Comparison of ENCODE assay signal across 1 cellular context in the genomic region with DNA sequence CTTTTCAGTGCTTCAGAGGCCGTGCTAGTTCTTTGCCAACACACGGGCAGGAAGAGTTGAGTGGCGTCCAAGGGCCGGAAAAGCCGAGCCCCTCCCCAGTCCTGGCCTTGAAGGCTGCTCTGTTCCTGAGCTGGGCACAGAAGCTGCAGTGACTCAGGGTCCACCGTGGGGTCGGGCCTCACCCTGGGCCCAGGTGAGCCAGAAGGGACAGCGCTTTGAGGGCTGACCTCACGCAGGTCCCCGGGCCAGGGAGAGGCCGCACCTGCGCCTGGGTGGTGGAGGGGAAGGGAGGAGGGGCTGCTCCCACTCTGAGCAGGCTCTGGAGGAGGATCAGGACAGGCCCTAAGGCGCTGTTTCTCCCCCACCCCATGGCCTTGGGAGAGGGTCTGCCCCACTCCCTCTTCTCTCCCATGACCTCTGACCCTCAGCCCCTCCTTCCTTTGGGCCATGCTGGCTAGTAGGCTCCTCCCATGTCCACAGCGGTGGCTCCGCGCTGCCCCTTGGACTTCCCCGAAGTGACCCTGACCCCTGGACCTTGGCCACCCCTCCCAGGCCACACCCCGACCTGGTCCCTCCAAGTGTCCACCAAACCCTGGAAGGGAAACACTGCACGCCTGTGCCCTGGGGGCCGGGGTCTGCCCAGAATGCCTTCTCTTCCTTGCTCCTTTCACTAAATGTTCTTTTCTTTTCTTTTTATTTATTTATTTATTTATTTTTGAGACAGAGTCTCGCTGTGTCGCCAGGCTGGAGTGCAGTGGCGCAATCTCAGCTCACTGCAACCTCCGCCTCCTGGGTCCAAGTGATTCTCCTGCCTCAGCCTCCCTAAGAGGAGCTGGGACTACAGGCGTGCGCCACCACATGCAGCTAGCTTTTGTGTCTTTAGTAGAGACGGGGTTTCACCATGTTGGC.
TF ChIP-seq lines count a peak whose summit lies in the region.

No MANE protein-coding gene starts in this region.

TF ChIP-seq in HepG2, 621 proteins besides CTCF, POLR2A, EP300 and RAD21 (continued from another document and continues in another):
- TF ChIP-seq, protein P1, sequence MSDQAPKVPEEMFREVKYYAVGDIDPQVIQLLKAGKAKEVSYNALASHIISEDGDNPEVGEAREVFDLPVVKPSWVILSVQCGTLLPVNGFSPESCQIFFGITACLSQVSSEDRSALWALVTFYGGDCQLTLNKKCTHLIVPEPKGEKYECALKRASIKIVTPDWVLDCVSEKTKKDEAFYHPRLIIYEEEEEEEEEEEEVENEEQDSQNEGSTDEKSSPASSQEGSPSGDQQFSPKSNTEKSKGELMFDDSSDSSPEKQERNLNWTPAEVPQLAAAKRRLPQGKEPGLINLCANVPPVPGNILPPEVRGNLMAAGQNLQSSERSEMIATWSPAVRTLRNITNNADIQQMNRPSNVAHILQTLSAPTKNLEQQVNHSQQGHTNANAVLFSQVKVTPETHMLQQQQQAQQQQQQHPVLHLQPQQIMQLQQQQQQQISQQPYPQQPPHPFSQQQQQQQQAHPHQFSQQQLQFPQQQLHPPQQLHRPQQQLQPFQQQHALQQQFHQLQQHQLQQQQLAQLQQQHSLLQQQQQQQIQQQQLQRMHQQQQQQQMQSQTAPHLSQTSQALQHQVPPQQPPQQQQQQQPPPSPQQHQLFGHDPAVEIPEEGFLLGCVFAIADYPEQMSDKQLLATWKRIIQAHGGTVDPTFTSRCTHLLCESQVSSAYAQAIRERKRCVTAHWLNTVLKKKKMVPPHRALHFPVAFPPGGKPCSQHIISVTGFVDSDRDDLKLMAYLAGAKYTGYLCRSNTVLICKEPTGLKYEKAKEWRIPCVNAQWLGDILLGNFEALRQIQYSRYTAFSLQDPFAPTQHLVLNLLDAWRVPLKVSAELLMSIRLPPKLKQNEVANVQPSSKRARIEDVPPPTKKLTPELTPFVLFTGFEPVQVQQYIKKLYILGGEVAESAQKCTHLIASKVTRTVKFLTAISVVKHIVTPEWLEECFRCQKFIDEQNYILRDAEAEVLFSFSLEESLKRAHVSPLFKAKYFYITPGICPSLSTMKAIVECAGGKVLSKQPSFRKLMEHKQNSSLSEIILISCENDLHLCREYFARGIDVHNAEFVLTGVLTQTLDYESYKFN (CRISPR knock-in tag; conservative IDR thresholded peaks at IDR 0.05): peak; percentile 87
- no peak for TF ChIP-seq CHD2 (IDR thresholded peaks at IDR 0.05; ENCODE audit: low read depth, low read length)
- no peak for TF ChIP-seq PAWR (CRISPR knock-in tag; IDR thresholded peaks at IDR 0.05; ENCODE audit: borderline replicate concordance)
- TF ChIP-seq, protein P2, sequence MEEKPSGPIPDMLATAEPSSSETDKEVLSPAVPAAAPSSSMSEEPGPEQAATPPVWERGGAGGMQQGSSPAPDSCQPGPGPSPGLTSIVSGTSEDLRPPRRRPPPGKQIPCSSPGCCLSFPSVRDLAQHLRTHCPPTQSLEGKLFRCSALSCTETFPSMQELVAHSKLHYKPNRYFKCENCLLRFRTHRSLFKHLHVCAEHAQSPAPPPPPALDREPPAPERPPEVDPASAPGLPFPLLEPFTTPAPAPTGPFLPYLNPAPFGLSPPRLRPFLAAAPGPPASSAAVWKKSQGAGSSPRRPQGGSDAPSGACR (CRISPR knock-in tag; IDR thresholded peaks at IDR 0.05): no peak
- TF ChIP-seq RFX5 (IDR thresholded peaks at IDR 0.05; ENCODE audit: low read depth, low read length): no peak
- TF ChIP-seq ZNF777 (CRISPR knock-in tag; IDR thresholded peaks at IDR 0.05): no peak
- TF ChIP-seq, protein P3, sequence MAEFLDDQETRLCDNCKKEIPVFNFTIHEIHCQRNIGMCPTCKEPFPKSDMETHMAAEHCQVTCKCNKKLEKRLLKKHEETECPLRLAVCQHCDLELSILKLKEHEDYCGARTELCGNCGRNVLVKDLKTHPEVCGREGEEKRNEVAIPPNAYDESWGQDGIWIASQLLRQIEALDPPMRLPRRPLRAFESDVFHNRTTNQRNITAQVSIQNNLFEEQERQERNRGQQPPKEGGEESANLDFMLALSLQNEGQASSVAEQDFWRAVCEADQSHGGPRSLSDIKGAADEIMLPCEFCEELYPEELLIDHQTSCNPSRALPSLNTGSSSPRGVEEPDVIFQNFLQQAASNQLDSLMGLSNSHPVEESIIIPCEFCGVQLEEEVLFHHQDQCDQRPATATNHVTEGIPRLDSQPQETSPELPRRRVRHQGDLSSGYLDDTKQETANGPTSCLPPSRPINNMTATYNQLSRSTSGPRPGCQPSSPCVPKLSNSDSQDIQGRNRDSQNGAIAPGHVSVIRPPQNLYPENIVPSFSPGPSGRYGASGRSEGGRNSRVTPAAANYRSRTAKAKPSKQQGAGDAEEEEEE (CRISPR knock-in tag; IDR thresholded peaks at IDR 0.05; ENCODE audit: borderline replicate concordance): no peak
- TF ChIP-seq PLRG1 (conservative IDR thresholded peaks at IDR 0.05): no peak
- TF ChIP-seq TBX3 (IDR thresholded peaks at IDR 0.05; ENCODE audit: borderline replicate concordance): no peak
- peak; percentile 76 for TF ChIP-seq ZNF746 (CRISPR knock-in tag; IDR thresholded peaks at IDR 0.05)
- peak; percentile 85 for TF ChIP-seq SALL1 (CRISPR knock-in tag; IDR thresholded peaks at IDR 0.05)
- TF ChIP-seq ZNF660 (CRISPR knock-in tag; IDR thresholded peaks at IDR 0.05; ENCODE audit: borderline replicate concordance, low read depth): no peak
- TF ChIP-seq, protein P4, sequence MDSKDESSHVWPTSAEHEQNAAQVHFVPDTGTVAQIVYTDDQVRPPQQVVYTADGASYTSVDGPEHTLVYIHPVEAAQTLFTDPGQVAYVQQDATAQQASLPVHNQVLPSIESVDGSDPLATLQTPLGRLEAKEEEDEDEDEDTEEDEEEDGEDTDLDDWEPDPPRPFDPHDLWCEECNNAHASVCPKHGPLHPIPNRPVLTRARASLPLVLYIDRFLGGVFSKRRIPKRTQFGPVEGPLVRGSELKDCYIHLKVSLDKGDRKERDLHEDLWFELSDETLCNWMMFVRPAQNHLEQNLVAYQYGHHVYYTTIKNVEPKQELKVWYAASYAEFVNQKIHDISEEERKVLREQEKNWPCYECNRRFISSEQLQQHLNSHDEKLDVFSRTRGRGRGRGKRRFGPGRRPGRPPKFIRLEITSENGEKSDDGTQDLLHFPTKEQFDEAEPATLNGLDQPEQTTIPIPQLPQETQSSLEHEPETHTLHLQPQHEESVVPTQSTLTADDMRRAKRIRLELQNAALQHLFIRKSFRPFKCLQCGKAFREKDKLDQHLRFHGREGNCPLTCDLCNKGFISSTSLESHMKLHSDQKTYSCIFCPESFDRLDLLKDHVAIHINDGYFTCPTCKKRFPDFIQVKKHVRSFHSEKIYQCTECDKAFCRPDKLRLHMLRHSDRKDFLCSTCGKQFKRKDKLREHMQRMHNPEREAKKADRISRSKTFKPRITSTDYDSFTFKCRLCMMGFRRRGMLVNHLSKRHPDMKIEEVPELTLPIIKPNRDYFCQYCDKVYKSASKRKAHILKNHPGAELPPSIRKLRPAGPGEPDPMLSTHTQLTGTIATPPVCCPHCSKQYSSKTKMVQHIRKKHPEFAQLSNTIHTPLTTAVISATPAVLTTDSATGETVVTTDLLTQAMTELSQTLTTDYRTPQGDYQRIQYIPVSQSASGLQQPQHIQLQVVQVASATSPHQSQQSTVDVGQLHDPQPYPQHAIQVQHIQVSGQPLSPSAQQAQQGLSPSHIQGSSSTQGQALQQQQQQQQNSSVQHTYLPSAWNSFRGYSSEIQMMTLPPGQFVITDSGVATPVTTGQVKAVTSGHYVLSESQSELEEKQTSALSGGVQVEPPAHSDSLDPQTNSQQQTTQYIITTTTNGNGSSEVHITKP (CRISPR knock-in tag; IDR thresholded peaks at IDR 0.05; ENCODE audit: low read depth): no peak
- no peak for TF ChIP-seq SP4 (CRISPR knock-in tag; IDR thresholded peaks at IDR 0.05)
- TF ChIP-seq, protein P5, sequence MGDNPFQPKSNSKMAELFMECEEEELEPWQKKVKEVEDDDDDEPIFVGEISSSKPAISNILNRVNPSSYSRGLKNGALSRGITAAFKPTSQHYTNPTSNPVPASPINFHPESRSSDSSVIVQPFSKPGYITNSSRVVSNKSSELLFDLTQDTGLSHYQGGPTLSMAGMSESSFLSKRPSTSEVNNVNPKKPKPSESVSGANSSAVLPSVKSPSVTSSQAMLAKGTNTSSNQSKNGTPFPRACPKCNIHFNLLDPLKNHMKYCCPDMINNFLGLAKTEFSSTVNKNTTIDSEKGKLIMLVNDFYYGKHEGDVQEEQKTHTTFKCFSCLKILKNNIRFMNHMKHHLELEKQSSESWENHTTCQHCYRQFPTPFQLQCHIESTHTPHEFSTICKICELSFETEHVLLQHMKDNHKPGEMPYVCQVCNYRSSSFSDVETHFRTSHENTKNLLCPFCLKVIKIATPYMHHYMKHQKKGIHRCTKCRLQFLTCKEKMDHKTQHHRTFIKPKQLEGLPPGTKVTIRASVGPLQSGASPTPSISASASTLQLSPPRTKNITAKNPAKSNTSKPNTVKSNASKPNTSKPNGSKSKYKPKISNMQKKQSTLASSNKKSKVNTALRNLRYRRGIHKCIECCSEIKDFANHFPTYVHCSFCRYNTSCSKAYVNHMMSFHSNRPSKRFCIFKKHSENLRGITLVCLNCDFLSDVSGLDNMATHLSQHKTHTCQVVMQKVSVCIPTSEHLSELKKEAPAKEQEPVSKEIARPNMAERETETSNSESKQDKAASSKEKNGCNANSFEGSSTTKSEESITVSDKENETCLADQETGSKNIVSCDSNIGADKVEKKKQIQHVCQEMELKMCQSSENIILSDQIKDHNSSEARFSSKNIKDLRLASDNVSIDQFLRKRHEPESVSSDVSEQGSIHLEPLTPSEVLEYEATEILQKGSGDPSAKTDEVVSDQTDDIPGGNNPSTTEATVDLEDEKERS (CRISPR knock-in tag; IDR thresholded peaks at IDR 0.05): 0 out of 2 replicates have a peak, but pooled peaks have one; percentile 36
- TF ChIP-seq, protein P6, sequence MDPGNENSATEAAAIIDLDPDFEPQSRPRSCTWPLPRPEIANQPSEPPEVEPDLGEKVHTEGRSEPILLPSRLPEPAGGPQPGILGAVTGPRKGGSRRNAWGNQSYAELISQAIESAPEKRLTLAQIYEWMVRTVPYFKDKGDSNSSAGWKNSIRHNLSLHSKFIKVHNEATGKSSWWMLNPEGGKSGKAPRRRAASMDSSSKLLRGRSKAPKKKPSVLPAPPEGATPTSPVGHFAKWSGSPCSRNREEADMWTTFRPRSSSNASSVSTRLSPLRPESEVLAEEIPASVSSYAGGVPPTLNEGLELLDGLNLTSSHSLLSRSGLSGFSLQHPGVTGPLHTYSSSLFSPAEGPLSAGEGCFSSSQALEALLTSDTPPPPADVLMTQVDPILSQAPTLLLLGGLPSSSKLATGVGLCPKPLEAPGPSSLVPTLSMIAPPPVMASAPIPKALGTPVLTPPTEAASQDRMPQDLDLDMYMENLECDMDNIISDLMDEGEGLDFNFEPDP (CRISPR knock-in tag; conservative IDR thresholded peaks at IDR 0.05): no peak
- no peak for TF ChIP-seq ZFP1 (CRISPR knock-in tag; IDR thresholded peaks at IDR 0.05)
- no peak for TF ChIP-seq GTF3A (CRISPR knock-in tag; conservative IDR thresholded peaks at IDR 0.05)
- TF ChIP-seq, protein P7, sequence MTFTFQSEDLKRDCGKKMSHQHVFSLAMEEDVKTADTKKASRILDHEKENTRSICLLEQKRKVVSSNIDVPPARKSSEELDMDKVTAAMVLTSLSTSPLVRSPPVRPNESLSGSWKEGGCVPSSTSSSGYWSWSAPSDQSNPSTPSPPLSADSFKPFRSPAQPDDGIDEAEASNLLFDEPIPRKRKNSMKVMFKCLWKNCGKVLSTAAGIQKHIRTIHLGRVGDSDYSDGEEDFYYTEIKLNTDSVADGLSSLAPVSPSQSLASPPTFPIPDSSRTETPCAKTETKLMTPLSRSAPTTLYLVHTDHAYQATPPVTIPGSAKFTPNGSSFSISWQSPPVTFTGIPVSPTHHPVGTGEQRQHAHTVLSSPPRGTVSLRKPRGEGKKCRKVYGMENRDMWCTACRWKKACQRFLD (CRISPR knock-in tag; IDR thresholded peaks at IDR 0.05; ENCODE audit: borderline replicate concordance): no peak
- TF ChIP-seq, protein P8, sequence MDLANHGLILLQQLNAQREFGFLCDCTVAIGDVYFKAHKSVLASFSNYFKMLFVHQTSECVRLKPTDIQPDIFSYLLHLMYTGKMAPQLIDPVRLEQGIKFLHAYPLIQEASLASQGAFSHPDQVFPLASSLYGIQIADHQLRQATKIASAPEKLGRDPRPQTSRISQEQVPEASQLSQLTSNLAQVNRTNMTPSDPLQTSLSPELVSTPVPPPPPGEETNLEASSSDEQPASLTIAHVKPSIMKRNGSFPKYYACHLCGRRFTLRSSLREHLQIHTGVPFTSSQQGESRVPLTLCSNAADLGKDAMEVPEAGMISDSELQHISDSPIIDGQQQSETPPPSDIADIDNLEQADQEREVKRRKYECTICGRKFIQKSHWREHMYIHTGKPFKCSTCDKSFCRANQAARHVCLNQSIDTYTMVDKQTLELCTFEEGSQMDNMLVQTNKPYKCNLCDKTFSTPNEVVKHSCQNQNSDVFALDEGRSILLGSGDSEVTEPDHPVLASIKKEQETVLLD (CRISPR knock-in tag; IDR thresholded peaks at IDR 0.05; ENCODE audit: low read depth): no peak
- TF ChIP-seq, protein P9, sequence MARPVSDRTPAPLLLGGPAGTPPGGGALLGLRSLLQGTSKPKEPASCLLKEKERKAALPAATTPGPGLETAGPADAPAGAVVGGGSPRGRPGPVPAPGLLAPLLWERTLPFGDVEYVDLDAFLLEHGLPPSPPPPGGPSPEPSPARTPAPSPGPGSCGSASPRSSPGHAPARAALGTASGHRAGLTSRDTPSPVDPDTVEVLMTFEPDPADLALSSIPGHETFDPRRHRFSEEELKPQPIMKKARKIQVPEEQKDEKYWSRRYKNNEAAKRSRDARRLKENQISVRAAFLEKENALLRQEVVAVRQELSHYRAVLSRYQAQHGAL (CRISPR knock-in tag; IDR thresholded peaks at IDR 0.05; ENCODE audit: not compliant biosample characterization): no peak
- TF ChIP-seq, protein P10, sequence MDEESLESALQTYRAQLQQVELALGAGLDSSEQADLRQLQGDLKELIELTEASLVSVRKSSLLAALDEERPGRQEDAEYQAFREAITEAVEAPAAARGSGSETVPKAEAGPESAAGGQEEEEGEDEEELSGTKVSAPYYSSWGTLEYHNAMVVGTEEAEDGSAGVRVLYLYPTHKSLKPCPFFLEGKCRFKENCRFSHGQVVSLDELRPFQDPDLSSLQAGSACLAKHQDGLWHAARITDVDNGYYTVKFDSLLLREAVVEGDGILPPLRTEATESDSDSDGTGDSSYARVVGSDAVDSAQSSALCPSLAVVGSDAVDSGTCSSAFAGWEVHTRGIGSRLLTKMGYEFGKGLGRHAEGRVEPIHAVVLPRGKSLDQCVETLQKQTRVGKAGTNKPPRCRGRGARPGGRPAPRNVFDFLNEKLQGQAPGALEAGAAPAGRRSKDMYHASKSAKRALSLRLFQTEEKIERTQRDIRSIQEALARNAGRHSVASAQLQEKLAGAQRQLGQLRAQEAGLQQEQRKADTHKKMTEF (CRISPR knock-in tag; IDR thresholded peaks at IDR 0.05): no peak
- TF ChIP-seq, protein P11, sequence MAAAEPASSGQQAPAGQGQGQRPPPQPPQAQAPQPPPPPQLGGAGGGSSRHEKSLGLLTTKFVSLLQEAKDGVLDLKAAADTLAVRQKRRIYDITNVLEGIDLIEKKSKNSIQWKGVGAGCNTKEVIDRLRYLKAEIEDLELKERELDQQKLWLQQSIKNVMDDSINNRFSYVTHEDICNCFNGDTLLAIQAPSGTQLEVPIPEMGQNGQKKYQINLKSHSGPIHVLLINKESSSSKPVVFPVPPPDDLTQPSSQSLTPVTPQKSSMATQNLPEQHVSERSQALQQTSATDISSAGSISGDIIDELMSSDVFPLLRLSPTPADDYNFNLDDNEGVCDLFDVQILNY (CRISPR knock-in tag; conservative IDR thresholded peaks at IDR 0.05): no peak
- peak; percentile 6 for TF ChIP-seq TEAD3 (CRISPR knock-in tag; optimal IDR thresholded peaks at IDR 0.05; ENCODE audit: borderline replicate concordance)
- no peak for TF ChIP-seq CC2D1A (CRISPR knock-in tag; IDR thresholded peaks at IDR 0.05)
- no peak for TF ChIP-seq SYNCRIP (IDR thresholded peaks at IDR 0.05; ENCODE audit: insufficient read depth, low read depth, low read length)
- TF ChIP-seq NAIF1 (CRISPR knock-in tag; IDR thresholded peaks at IDR 0.05; ENCODE audit: borderline replicate concordance): no peak
- no peak for TF ChIP-seq PCBP2 (optimal IDR thresholded peaks at IDR 0.05; ENCODE audit: low read depth, low read length, poor library complexity, severe bottlenecking)
- TF ChIP-seq CBFB (CRISPR knock-in tag; IDR thresholded peaks at IDR 0.05): no peak
